In the genomic region with DNA sequence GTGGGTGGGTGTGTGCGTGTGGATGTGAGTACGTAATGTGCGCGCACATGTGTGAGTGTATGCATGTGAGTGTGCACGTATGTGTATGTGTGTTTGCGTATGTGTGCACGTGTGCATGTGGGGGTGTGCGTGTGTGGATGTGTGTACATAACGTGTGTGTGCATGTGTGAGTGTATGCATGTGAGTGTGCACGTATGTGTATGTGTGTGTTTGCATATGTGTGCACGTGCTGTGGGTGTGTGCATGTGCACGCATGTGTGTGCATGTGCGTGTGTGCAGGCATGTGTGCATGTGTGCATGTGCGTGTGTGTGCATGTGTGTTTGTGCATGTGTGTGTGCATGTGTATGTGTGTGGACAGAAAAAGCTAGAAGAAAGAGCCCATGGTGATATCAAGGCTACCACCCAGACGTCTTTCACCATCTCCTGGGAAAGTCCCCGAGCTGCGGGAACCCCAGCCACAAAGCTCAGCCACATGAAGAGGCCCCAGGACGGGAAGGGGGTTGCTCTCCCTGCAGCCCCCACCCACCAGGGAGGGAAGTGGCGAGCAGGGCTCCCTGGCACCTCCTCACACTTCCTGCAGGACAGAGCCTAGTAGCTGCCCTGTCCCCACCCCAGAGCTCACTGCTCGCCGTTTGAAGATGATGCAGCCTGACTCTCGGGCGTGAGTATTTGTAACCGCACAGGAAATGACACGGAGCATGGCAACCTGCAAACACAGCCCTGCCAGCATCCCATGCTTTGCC, we compare ENCODE assay signal across 8 cellular contexts.
DNase-seq lines count a peak whose midpoint lies in the region; ATAC-seq and TF ChIP-seq lines count a peak whose summit lies in the region.

No MANE protein-coding gene starts in this region.

- H3K9me3 ChIP-seq in CD8-positive, alpha-beta T cell (ENCODE audit: low read length), result no peaks in the 10 kb centered on the region
- H3K9me3 ChIP-seq in breast epithelium, result no peaks in the 10 kb centered on the region
- no peaks in the 10 kb centered on the region for H3K9me3 ChIP-seq in OCI-LY7 (ENCODE audit: low read length)

- H3K27me3 Mint-ChIP-seq in CD8-positive, alpha-beta T cell (ENCODE audit: low read depth), result peaks cover 8% of the 10 kb centered on the region
- peaks cover 7% of the 10 kb centered on the region for H3K27me3 Mint-ChIP-seq in activated CD4-positive, alpha-beta memory T cell treated with anti-CD3 and anti-CD28 coated beads, Interleukin-2, amount 10 ng/mL, durations not matched to agents 7 days and 5 days

- DNase-seq in CD8-positive, alpha-beta T cell, result peak; percentile 18 to 58 (median 40)
- peak; percentile 64 for DNase-seq in activated CD4-positive, alpha-beta memory T cell treated with anti-CD3 and anti-CD28 coated beads, Interleukin-2, amount 10 ng/mL, durations not matched to agents 7 days and 5 days
- DNase-seq in stimulated activated CD4-positive, alpha-beta T cell treated with anti-CD3 and anti-CD28 coated beads, Interleukin-12 subunit alpha, Interleukin-12 subunit beta, amount 100 ng/mL, for 48 hours (ENCODE audit: low read depth in 2 of 3, low spot score in 1 of 3), result peak; percentile 44 to 54 (median 47)
- DNase-seq in COR-L47 (lab: John Stamatoyannopoulos, UW), result no peak
- no peak for DNase-seq in breast epithelium (ENCODE audit: low spot score in 2 of 2)
- no peak for DNase-seq in OCI-LY7 (ENCODE audit: low spot score)

- H3K36me3 Mint-ChIP-seq in CD8-positive, alpha-beta T cell, result no peaks in the 10 kb centered on the region
- peaks cover 7% of the 10 kb centered on the region for H3K36me3 Mint-ChIP-seq in activated CD4-positive, alpha-beta memory T cell treated with anti-CD3 and anti-CD28 coated beads, Interleukin-2, amount 10 ng/mL, durations not matched to agents 7 days and 5 days (ENCODE audit: low read depth)

- no peak overlapping the region for H3K27ac Mint-ChIP-seq in CD8-positive, alpha-beta T cell
- H3K27ac Mint-ChIP-seq in activated CD4-positive, alpha-beta memory T cell treated with anti-CD3 and anti-CD28 coated beads, Interleukin-2, amount 10 ng/mL, durations not matched to agents 7 days and 5 days, result peak overlapping the region; percentile 80

- no peaks in the 10 kb centered on the region for H3K79me2 ChIP-seq in OCI-LY7 (ENCODE audit: insufficient read depth, low read depth, low read length)

- TF ChIP-seq POLR2A in breast epithelium (IDR thresholded peaks at IDR 0.05), result no peak

- no TSS peak for BruUV-seq in OCI-LY7 (replicated peaks; lab: Mats Ljungman, UMichigan)

- peak overlapping the region; percentile 15 for H3K27ac ChIP-seq in CD8-positive, alpha-beta T cell (ENCODE audit: low read depth, low read length)
- H3K27ac ChIP-seq in breast epithelium, result no peak overlapping the region
- no peak overlapping the region for H3K27ac ChIP-seq in OCI-LY7 (ENCODE audit: low read depth, low read length, poor library complexity, severe bottlenecking)

- TF ChIP-seq CTCF in CD8-positive, alpha-beta T cell (IDR thresholded peaks at IDR 0.05), result no peak
- TF ChIP-seq CTCF in breast epithelium (IDR thresholded peaks at IDR 0.05) (no peak), OCI-LY7 (conservative IDR thresholded peaks at IDR 0.05; ENCODE audit: low read length) (no peak)

- H3K27me3 ChIP-seq in CD8-positive, alpha-beta T cell (ENCODE audit: insufficient read depth, low read length), result no peaks in the 10 kb centered on the region
- no peaks in the 10 kb centered on the region for H3K27me3 ChIP-seq in breast epithelium

- H3K9me2 ChIP-seq in OCI-LY7 (ENCODE audit: insufficient read depth, low read length), result no peaks in the 10 kb centered on the region

- no peak overlapping the region for H3K4me2 ChIP-seq in OCI-LY7 (ENCODE audit: low read length)

- peaks cover 21% of the 10 kb centered on the region for H3K4me1 ChIP-seq in CD8-positive, alpha-beta T cell (ENCODE audit: insufficient read depth, low read length)
- no peaks in the 10 kb centered on the region for H3K4me1 ChIP-seq in breast epithelium
- no peaks in the 10 kb centered on the region for H3K4me1 ChIP-seq in OCI-LY7 (ENCODE audit: insufficient read depth, low read length, poor library complexity, severe bottlenecking)

- H4K20me1 ChIP-seq in OCI-LY7 (ENCODE audit: insufficient read depth, low read length), result no peaks in the 10 kb centered on the region

- H3K4me1 Mint-ChIP-seq in CD8-positive, alpha-beta T cell (ENCODE audit: low read depth), result peaks cover 15% of the 10 kb centered on the region
- H3K4me1 Mint-ChIP-seq in activated CD4-positive, alpha-beta memory T cell treated with anti-CD3 and anti-CD28 coated beads, Interleukin-2, amount 10 ng/mL, durations not matched to agents 7 days and 5 days, result peaks cover 11% of the 10 kb centered on the region

- POLR2A ChIA-PET in CD8-positive, alpha-beta T cell (lab: Charles Lee), result no interaction called here
- POLR2A ChIA-PET in activated CD4-positive, alpha-beta memory T cell treated with anti-CD3 and anti-CD28 coated beads, Interleukin-2, amount 10 ng/mL, durations not matched to agents 7 days and 5 days (lab: Charles Lee), result no interaction called here
- POLR2A ChIA-PET in OCI-LY7 (lab: Charles Lee), result no interaction called here

- peak; percentile 72 for ATAC-seq in CD8-positive, alpha-beta T cell
- ATAC-seq in GM21390 (IDR thresholded peaks at IDR 0.05; ENCODE audit: unreplicated experiment) (peak; percentile 85), HG03575 (IDR thresholded peaks at IDR 0.05; ENCODE audit: extremely low read depth, insufficient number of reproducible peaks, low FRiP score, unreplicated experiment) (peak; percentile 86)

- H3K4me3 ChIP-seq in CD8-positive, alpha-beta T cell (ENCODE audit: low read depth, low read length), result no peak overlapping the region
- H3K4me3 ChIP-seq in breast epithelium (no peak overlapping the region), OCI-LY7 (ENCODE audit: low read depth, low read length, poor library complexity, severe bottlenecking) (no peak overlapping the region)

- H2AFZ ChIP-seq in OCI-LY7 (ENCODE audit: low read length), result no peak overlapping the region

- H3K9me3 Mint-ChIP-seq in CD8-positive, alpha-beta T cell, result peaks cover 15% of the 10 kb centered on the region
- peaks cover 28% of the 10 kb centered on the region for H3K9me3 Mint-ChIP-seq in activated CD4-positive, alpha-beta memory T cell treated with anti-CD3 and anti-CD28 coated beads, Interleukin-2, amount 10 ng/mL, durations not matched to agents 7 days and 5 days

- intact Hi-C loops in CD8-positive, alpha-beta T cell (cut with DNase I, micrococcal nuclease), result loop anchor here (5.0 kb wide), 2 partner anchors 118 to 332 kb away; no protein-coding TSS in a partner anchor
- intact Hi-C loops in breast epithelium (cut with DNase I; ENCODE audit: low total_unique reads), result no loop called here
- intact Hi-C loops in OCI-LY7 (cut with micrococcal nuclease; ENCODE audit: unreplicated experiment), result loop anchor here (1.0 to 5.0 kb wide), 2 partner anchors 116 to 332 kb away; no protein-coding TSS in a partner anchor

- CTCF ChIA-PET in CD8-positive, alpha-beta T cell (lab: Charles Lee), result no interaction called here
- CTCF ChIA-PET in activated CD4-positive, alpha-beta memory T cell treated with anti-CD3 and anti-CD28 coated beads, Interleukin-2, amount 10 ng/mL, durations not matched to agents 7 days and 5 days (lab: Charles Lee), result interaction anchor here (0.7 to 1.0 kb wide), 4 partner anchors 20 to 453 kb away, joined by 3 to 4 read pairs (median 3); no protein-coding TSS in a partner anchor
- CTCF ChIA-PET in OCI-LY7 (lab: Charles Lee; ENCODE audit: unreplicated experiment), result no interaction called here

- H3K4me3 Mint-ChIP-seq in CD8-positive, alpha-beta T cell, result peak overlapping the region; percentile 22
- no peak overlapping the region for H3K4me3 Mint-ChIP-seq in activated CD4-positive, alpha-beta memory T cell treated with anti-CD3 and anti-CD28 coated beads, Interleukin-2, amount 10 ng/mL, durations not matched to agents 7 days and 5 days

- no peaks in the 10 kb centered on the region for H3K36me3 ChIP-seq in CD8-positive, alpha-beta T cell (ENCODE audit: insufficient read depth, low read length)
- H3K36me3 ChIP-seq in breast epithelium (no peaks in the 10 kb centered on the region), OCI-LY7 (ENCODE audit: insufficient read depth, low read length) (no peaks in the 10 kb centered on the region)

Comparison
In these comparisons a context has a peak if more than half of its experiments do, and no peak if none do; other contexts are left out.
1. DNase-seq: peak in CD8-positive, alpha-beta T cell (7 of 7), activated CD4-positive, alpha-beta memory T cell treated with anti-CD3 and anti-CD28 coated beads, Interleukin-2, amount 10 ng/mL, durations not matched to agents 7 days and 5 days (single experiment) and stimulated activated CD4-positive, alpha-beta T cell treated with anti-CD3 and anti-CD28 coated beads, Interleukin-12 subunit alpha, Interleukin-12 subunit beta, amount 100 ng/mL, for 48 hours (3 of 3); none in COR-L47 (single experiment), breast epithelium (0 of 2) and OCI-LY7 (single experiment).
2. Peak in every context shown above with its lines, with median percentiles within 50 percentile points of each other: ATAC-seq.